In genomic region chr20:54474866-54475265, GRCh38 we compare ENCODE assay signal across 11 cellular contexts. TPM values are rescaled to one million over a fixed set of nuclear protein-coding genes. Genes with fewer than 3 reads are reported as not detected.
DNase-seq lines count a peak whose midpoint lies in the region; ATAC-seq and TF ChIP-seq lines count a peak whose summit lies in the region.
"Had no signal": no experiment of that assay in that cellular context is flagged by ENCODE, and none has a peak within 500 bp of the region (broad histone marks: within the 10 kb centered on the region; RNA-seq: fewer than 3 reads in every experiment).

No MANE protein-coding gene starts in this region.

- H3K4me2 ChIP-seq in osteoblast (ENCODE audit: insufficient read depth, low read length) = peak overlapping the region; percentile 88

- H3K4me3 Mint-ChIP-seq in activated naive CD8-positive, alpha-beta T cell = peak overlapping the region; percentile 48
- no peak overlapping the region for H3K4me3 Mint-ChIP-seq in activated naive CD8-positive, alpha-beta T cell treated with anti-CD3 and anti-CD28 coated beads for 36 hours
- H3K4me3 Mint-ChIP-seq: activated CD8-positive, alpha-beta memory T cell treated with anti-CD3 and anti-CD28 coated beads, Interleukin-2, amount 10 ng/mL, durations not matched to agents 7 days and 5 days; IgD-negative memory B cell had no signal

- H3K9me3 ChIP-seq in osteoblast (ENCODE audit: low read depth, low read length) (no peaks in the 10 kb centered on the region), aorta (ENCODE audit: control insufficient read depth, low read length) (no peaks in the 10 kb centered on the region)

- H3K27ac ChIP-seq in osteoblast (ENCODE audit: low read depth, low read length) = no peak overlapping the region
- H3K27ac ChIP-seq in aorta (ENCODE audit: low read depth in 1 of 2, low read length in 2 of 2) = no peak overlapping the region

- H3K4me3 ChIP-seq in fibroblast of pulmonary artery (replicated peaks; ENCODE audit: low read depth, low read length) = peak overlapping the region; percentile 75
- peak overlapping the region; percentile 85 for H3K4me3 ChIP-seq in osteoblast (ENCODE audit: insufficient read depth, low read length)
- peak overlapping the region; percentile 51 to 65 for H3K4me3 ChIP-seq in aorta (ENCODE audit: low read length in 2 of 2)

- H4K20me1 ChIP-seq in osteoblast (ENCODE audit: insufficient read depth, low read length) = peaks cover 4% of the 10 kb centered on the region

- H3K9me3 Mint-ChIP-seq in activated naive CD8-positive, alpha-beta T cell (ENCODE audit: low read depth) = no peaks in the 10 kb centered on the region
- peaks cover 8% of the 10 kb centered on the region for H3K9me3 Mint-ChIP-seq in activated naive CD8-positive, alpha-beta T cell treated with anti-CD3 and anti-CD28 coated beads for 36 hours

- H3K4me1 ChIP-seq in osteoblast (ENCODE audit: insufficient read depth, low read length) (peaks cover 14% of the 10 kb centered on the region), aorta (ENCODE audit: control insufficient read depth in 1 of 2, insufficient read depth in 2 of 2, low read length in 2 of 2) (peaks cover 0 to 3% of the 10 kb centered on the region in 2 donors)

- no peak overlapping the region for H3K27ac Mint-ChIP-seq in activated naive CD8-positive, alpha-beta T cell
- H3K27ac Mint-ChIP-seq in activated naive CD8-positive, alpha-beta T cell treated with anti-CD3 and anti-CD28 coated beads for 36 hours = no peak overlapping the region
- H3K27ac Mint-ChIP-seq: activated CD8-positive, alpha-beta memory T cell treated with anti-CD3 and anti-CD28 coated beads, Interleukin-2, amount 10 ng/mL, durations not matched to agents 7 days and 5 days; IgD-negative memory B cell had no signal

- H3K36me3 ChIP-seq in osteoblast (ENCODE audit: insufficient read depth, low read length) (no peaks in the 10 kb centered on the region), aorta (ENCODE audit: control insufficient read depth in 1 of 2, insufficient read depth in 2 of 2, low read length in 1 of 2) (no peaks in the 10 kb centered on the region)

- peaks cover 46% of the 10 kb centered on the region for H3K27me3 Mint-ChIP-seq in activated naive CD8-positive, alpha-beta T cell
- H3K27me3 Mint-ChIP-seq in activated naive CD8-positive, alpha-beta T cell treated with anti-CD3 and anti-CD28 coated beads for 36 hours = peaks cover 65% of the 10 kb centered on the region

- H3K27me3 ChIP-seq in osteoblast (ENCODE audit: insufficient read depth, low read length) = no peaks in the 10 kb centered on the region
- no peaks in the 10 kb centered on the region for H3K27me3 ChIP-seq in aorta (ENCODE audit: control insufficient read depth in 1 of 2, insufficient read depth in 2 of 2, low read length in 1 of 2)

- 4 to 6% methylated on average over 10 of the region's 10 CpGs for WGBS in aorta, 2 donors

- ATAC-seq in aorta (ENCODE audit: low FRiP score) = no peak
- ATAC-seq in GM18498 (IDR thresholded peaks at IDR 0.05; ENCODE audit: unreplicated experiment) = no peak
- ATAC-seq: activated CD8-positive, alpha-beta memory T cell treated with anti-CD3 and anti-CD28 coated beads, Interleukin-2, amount 10 ng/mL, durations not matched to agents 7 days and 5 days had no signal

- no peaks in the 10 kb centered on the region for H3K36me3 Mint-ChIP-seq in activated naive CD8-positive, alpha-beta T cell
- peaks cover 2% of the 10 kb centered on the region for H3K36me3 Mint-ChIP-seq in activated naive CD8-positive, alpha-beta T cell treated with anti-CD3 and anti-CD28 coated beads for 36 hours
- H3K36me3 Mint-ChIP-seq: activated CD8-positive, alpha-beta memory T cell treated with anti-CD3 and anti-CD28 coated beads, Interleukin-2, amount 10 ng/mL, durations not matched to agents 7 days and 5 days had no signal

- intact Hi-C loops in aorta (cut with DNase I) = loop anchor here in 1 of 2 donors (5.0 to 10.0 kb wide), 5 partner anchors 90 to 560 kb away; no protein-coding TSS in a partner anchor

- peaks cover 9% of the 10 kb centered on the region for H3K4me1 Mint-ChIP-seq in activated naive CD8-positive, alpha-beta T cell (ENCODE audit: low read depth)
- peaks cover 18% of the 10 kb centered on the region for H3K4me1 Mint-ChIP-seq in activated naive CD8-positive, alpha-beta T cell treated with anti-CD3 and anti-CD28 coated beads for 36 hours
- H3K4me1 Mint-ChIP-seq: activated CD8-positive, alpha-beta memory T cell treated with anti-CD3 and anti-CD28 coated beads, Interleukin-2, amount 10 ng/mL, durations not matched to agents 7 days and 5 days had no signal

- TF ChIP-seq CTCF in fibroblast of pulmonary artery (IDR thresholded peaks at IDR 0.05; ENCODE audit: low read length, missing control alignments) (no peak), osteoblast (IDR thresholded peaks at IDR 0.05; ENCODE audit: extremely low read depth, low read depth, low read length) (no peak)

- H2AFZ ChIP-seq in osteoblast (ENCODE audit: low read length) = no peak overlapping the region

- DNase-seq in activated naive CD8-positive, alpha-beta T cell treated with anti-CD3 and anti-CD28 coated beads for 36 hours = no peak
- no peak for DNase-seq in fibroblast of pulmonary artery (ENCODE audit: low read depth)
- peak; percentile 85 for DNase-seq in osteoblast (ENCODE audit: insufficient read length, low spot score, missing footprints)
- no peak for DNase-seq in aorta
- no peak for DNase-seq in HuH-7.5 (ENCODE audit: low spot score)
- DNase-seq in stimulated activated CD4-positive, alpha-beta T cell treated with anti-CD3 and anti-CD28 coated beads, Interleukin-1b, Interleukin-23, amount 100 ng/mL, for 48 hours = no peak
- DNase-seq: activated CD8-positive, alpha-beta memory T cell treated with anti-CD3 and anti-CD28 coated beads, Interleukin-2, amount 10 ng/mL, durations not matched to agents 7 days and 5 days; NCI-H2171 had no signal

- peaks cover 15% of the 10 kb centered on the region for H3K79me2 ChIP-seq in osteoblast (ENCODE audit: insufficient read depth, low read length)

RNA-seq across cellular contexts. Expression of gene DOK5, which starts 0.5 kb away (rescaled TPM):
- total RNA-seq in activated naive CD8-positive, alpha-beta T cell treated with anti-CD3 and anti-CD28 coated beads for 36 hours = 1 to 10 TPM; 3.9 to 4.1 TPM
- total RNA-seq in osteoblast (12.7 and 14.1 TPM in 2 replicates), aorta (10 to 100 TPM in 1 of 2 donors, 1 to 10 TPM in 1; 9.1 to 13.3 TPM)
- 1 to 10 TPM; 5.2 to 9.0 TPM for polyA plus RNA-seq in aorta
- polyA plus RNA-seq: IgD-negative memory B cell had no signal
